ENCODE assay signal across 34 cellular contexts in the genomic region with DNA sequence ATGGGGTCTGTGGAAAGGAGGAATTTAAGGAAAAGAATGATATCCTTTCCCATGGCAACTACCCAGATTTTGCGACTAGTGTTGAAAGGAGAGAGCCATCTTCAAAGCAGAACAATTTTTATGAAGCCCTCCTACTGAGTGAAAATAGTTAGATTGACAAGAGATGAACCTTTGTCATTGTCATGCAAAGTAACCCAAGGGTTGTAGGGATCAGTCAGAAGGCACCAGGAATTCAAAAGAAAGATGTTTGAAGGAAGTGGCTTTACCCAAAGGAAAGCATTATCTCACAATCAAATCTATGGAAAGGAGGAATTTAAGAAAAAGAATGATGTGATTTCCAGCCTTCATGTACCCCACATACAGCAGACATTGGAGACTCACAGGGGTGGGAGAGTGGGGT.
"Had no signal": no experiment of that assay in that cellular context is flagged by ENCODE, and none has a peak within 500 bp of the region (broad histone marks: within the 10 kb centered on the region; RNA-seq: fewer than 3 reads in every experiment).

No MANE protein-coding gene starts in this region.

- H3K27ac ChIP-seq: brain microvascular endothelial cell, coronary artery, dorsolateral prefrontal cortex, gastrocnemius medialis, WERI-Rb-1 had no signal

- H3K9me3 ChIP-seq: gastrocnemius medialis had no signal

- ATAC-seq: activated CD4-positive, alpha-beta T cell treated with anti-CD3 and anti-CD28 coated beads for 36 hours; activated CD8-positive, alpha-beta memory T cell treated with anti-CD3 and anti-CD28 coated beads, Interleukin-2, amount 10 ng/mL, durations not matched to agents 7 days and 5 days; activated CD8-positive, alpha-beta T cell treated with anti-CD3 and anti-CD28 coated beads, Interleukin-2, amount 10 ng/mL, durations not matched to agents 7 days and 5 days; esophagus mucosa; gastrocnemius medialis; T-helper 17 cell had no signal

- H3K36me3 ChIP-seq: brain microvascular endothelial cell, gastrocnemius medialis, WERI-Rb-1 had no signal

- H3K4me1 ChIP-seq: gastrocnemius medialis had no signal

- H3K27me3 Mint-ChIP-seq: activated CD4-positive, alpha-beta memory T cell treated with anti-CD3 and anti-CD28 coated beads for 36 hours; activated CD4-positive, alpha-beta T cell treated with anti-CD3 and anti-CD28 coated beads for 36 hours; activated CD4-positive, alpha-beta T cell treated with anti-CD3 and anti-CD28 coated beads, Interleukin-2, amount 10 ng/mL, durations not matched to agents 24 days and 14 days; activated CD8-positive, alpha-beta memory T cell treated with anti-CD3 and anti-CD28 coated beads, Interleukin-2, amount 10 ng/mL, durations not matched to agents 7 days and 5 days; activated naive CD8-positive, alpha-beta T cell; central memory CD8-positive, alpha-beta T cell; dendritic cell treated with granulocyte-macrophage colony-stimulating factor and Interleukin-4, amounts not matched to agents 40 ng/mL and 50 ng/mL, for 4 days; T-helper 17 cell had no signal

- H3K4me3 ChIP-seq: coronary artery, dorsolateral prefrontal cortex, gastrocnemius medialis had no signal

- DNase-seq: activated CD4-positive, alpha-beta memory T cell treated with anti-CD3 and anti-CD28 coated beads for 36 hours; activated CD4-positive, alpha-beta T cell treated with anti-CD3 and anti-CD28 coated beads for 36 hours; activated CD4-positive, alpha-beta T cell treated with anti-CD3 and anti-CD28 coated beads, Interleukin-2, amount 10 ng/mL, durations not matched to agents 24 days and 14 days; activated CD4-positive, CD25-positive, alpha-beta regulatory T cell; activated CD4-positive, CD25-positive, alpha-beta regulatory T cell treated with anti-CD3 and anti-CD28 coated beads, Interleukin-2, amount 50 U/mL, for 72 hours; activated CD8-positive, alpha-beta memory T cell treated with anti-CD3 and anti-CD28 coated beads, Interleukin-2, amount 10 ng/mL, durations not matched to agents 7 days and 5 days; activated CD8-positive, alpha-beta memory T cell treated with anti-CD3 and anti-CD28 coated beads, Interleukin-2, amount 50 U/mL, for 4 hours; activated CD8-positive, alpha-beta T cell treated with anti-CD3 and anti-CD28 coated beads, Interleukin-2, amount 10 ng/mL, durations not matched to agents 7 days and 5 days; activated gamma-delta T cell; activated naive CD4-positive, alpha-beta T cell; activated naive CD4-positive, alpha-beta T cell treated with anti-CD3 and anti-CD28 coated beads, Interleukin-2, amount 50 U/mL, for 16 hours; activated T-cell treated with anti-CD3 and anti-CD28 coated beads, Interleukin-2, amount 50 U/mL, for 1 hour; activated T-cell treated with anti-CD3 and anti-CD28 coated beads, Interleukin-2, amount 50 U/mL, for 48 hours; amniotic stem cell; anterior cingulate cortex; brain microvascular endothelial cell; dorsolateral prefrontal cortex; effector memory CD4-positive, alpha-beta T cell; endodermal cell; foreskin fibroblast; gastrocnemius medialis; glutamatergic neuron; T-helper 1 cell; T-helper 17 cell; T1000; WERI-Rb-1 had no signal

- H3K27me3 ChIP-seq: brain microvascular endothelial cell, dorsolateral prefrontal cortex, gastrocnemius medialis had no signal

- H3K4me1 Mint-ChIP-seq: activated CD4-positive, alpha-beta T cell treated with anti-CD3 and anti-CD28 coated beads for 36 hours; activated CD4-positive, alpha-beta T cell treated with anti-CD3 and anti-CD28 coated beads, Interleukin-2, amount 10 ng/mL, durations not matched to agents 24 days and 14 days; activated CD8-positive, alpha-beta memory T cell treated with anti-CD3 and anti-CD28 coated beads, Interleukin-2, amount 10 ng/mL, durations not matched to agents 7 days and 5 days; central memory CD8-positive, alpha-beta T cell; endodermal cell; T-helper 17 cell had no signal

- H3K36me3 Mint-ChIP-seq: activated CD4-positive, alpha-beta memory T cell treated with anti-CD3 and anti-CD28 coated beads for 36 hours; activated CD8-positive, alpha-beta memory T cell treated with anti-CD3 and anti-CD28 coated beads, Interleukin-2, amount 10 ng/mL, durations not matched to agents 7 days and 5 days; activated naive CD8-positive, alpha-beta T cell had no signal

- H3K9me3 Mint-ChIP-seq: activated CD4-positive, alpha-beta T cell treated with anti-CD3 and anti-CD28 coated beads, Interleukin-2, amount 10 ng/mL, durations not matched to agents 24 days and 14 days; activated T-helper 1 cell treated with anti-CD3 and anti-CD28 coated beads, Interleukin-12 subunit alpha, Interleukin-12 subunit beta, Interleukin-2, Interleukin-4 antibody, amounts not matched to agents 30 ng/mL and 10 ng/mL and 1 ng/mL, durations not matched to agents 14 hours and 24 hours and 36 hours; T-helper 2 cell treated with Interferon-gamma antibody and Interleukin-4, amounts not matched to agents 5 μg/mL and 100 μg/mL, for 36 hours had no signal

- H3K27ac Mint-ChIP-seq: activated CD4-positive, alpha-beta memory T cell treated with anti-CD3 and anti-CD28 coated beads for 36 hours; activated CD4-positive, alpha-beta T cell treated with anti-CD3 and anti-CD28 coated beads for 36 hours; activated CD4-positive, alpha-beta T cell treated with anti-CD3 and anti-CD28 coated beads, Interleukin-2, amount 10 ng/mL, durations not matched to agents 24 days and 14 days; activated CD8-positive, alpha-beta memory T cell treated with anti-CD3 and anti-CD28 coated beads, Interleukin-2, amount 10 ng/mL, durations not matched to agents 7 days and 5 days; activated CD8-positive, alpha-beta T cell treated with anti-CD3 and anti-CD28 coated beads, Interleukin-2, amount 10 ng/mL, durations not matched to agents 7 days and 5 days; activated naive CD8-positive, alpha-beta T cell; activated T-helper 1 cell treated with anti-CD3 and anti-CD28 coated beads, Interleukin-12 subunit alpha, Interleukin-12 subunit beta, Interleukin-2, Interleukin-4 antibody, amounts not matched to agents 30 ng/mL and 10 ng/mL and 1 ng/mL, durations not matched to agents 14 hours and 24 hours and 36 hours; activated T-helper 2 cell treated with anti-CD3 and anti-CD28 coated beads, Interferon-gamma antibody, Interleukin-2, Interleukin-4, amounts not matched to agents 10 μg/mL and 5 μg/mL and 100 μg/mL, durations not matched to agents 14 hours and 24 hours and 36 hours; dendritic cell treated with granulocyte-macrophage colony-stimulating factor and Interleukin-4, amounts not matched to agents 40 ng/mL and 50 ng/mL, for 4 days; endodermal cell; T-helper 17 cell; T-helper 2 cell treated with Interferon-gamma antibody and Interleukin-4, amounts not matched to agents 5 μg/mL and 100 μg/mL, for 36 hours had no signal

- H3K4me3 Mint-ChIP-seq: activated CD4-positive, alpha-beta memory T cell treated with anti-CD3 and anti-CD28 coated beads for 36 hours; activated CD4-positive, alpha-beta T cell treated with anti-CD3 and anti-CD28 coated beads for 36 hours; activated CD4-positive, alpha-beta T cell treated with anti-CD3 and anti-CD28 coated beads, Interleukin-2, amount 10 ng/mL, durations not matched to agents 24 days and 14 days; activated CD8-positive, alpha-beta memory T cell treated with anti-CD3 and anti-CD28 coated beads, Interleukin-2, amount 10 ng/mL, durations not matched to agents 7 days and 5 days; activated CD8-positive, alpha-beta T cell treated with anti-CD3 and anti-CD28 coated beads, Interleukin-2, amount 10 ng/mL, durations not matched to agents 7 days and 5 days; activated naive CD8-positive, alpha-beta T cell; activated T-helper 1 cell treated with anti-CD3 and anti-CD28 coated beads, Interleukin-12 subunit alpha, Interleukin-12 subunit beta, Interleukin-2, Interleukin-4 antibody, amounts not matched to agents 30 ng/mL and 10 ng/mL and 1 ng/mL, durations not matched to agents 14 hours and 24 hours and 36 hours; central memory CD8-positive, alpha-beta T cell; dendritic cell treated with granulocyte-macrophage colony-stimulating factor and Interleukin-4, amounts not matched to agents 40 ng/mL and 50 ng/mL, for 4 days; endodermal cell; T-helper 17 cell; T-helper 2 cell treated with Interferon-gamma antibody and Interleukin-4, amounts not matched to agents 5 μg/mL and 100 μg/mL, for 36 hours had no signal
